In genomic region chr19:5880604-5881078, GRCh38 we compare ENCODE assay signal across 1 cellular context.
TF ChIP-seq lines count a peak whose summit lies in the region.

No MANE protein-coding gene starts in this region.

TF ChIP-seq in HepG2, 621 proteins besides CTCF, POLR2A, EP300 and RAD21 (continues in another document):
- TF ChIP-seq REPIN1 (CRISPR knock-in tag; IDR thresholded peaks at IDR 0.05; ENCODE audit: borderline replicate concordance, low read depth), result peak; percentile 54; the same call in 1 of the 2 replicates
- TF ChIP-seq IRF2 (CRISPR knock-in tag; IDR thresholded peaks at IDR 0.05), result peak; percentile 51; the same call in 1 of the 2 replicates
- peak; percentile 69; the same call in 1 of the 2 replicates for TF ChIP-seq ZNF275 (CRISPR knock-in tag; IDR thresholded peaks at IDR 0.05; ENCODE audit: borderline replicate concordance)
- TF ChIP-seq ZKSCAN8 (CRISPR knock-in tag; IDR thresholded peaks at IDR 0.05; ENCODE audit: borderline replicate concordance), result peak; percentile 78; the same call in 1 of the 2 replicates
- no peak for TF ChIP-seq ZNF224 (CRISPR knock-in tag; IDR thresholded peaks at IDR 0.05)
- TF ChIP-seq ARNT2 (CRISPR knock-in tag; IDR thresholded peaks at IDR 0.05; ENCODE audit: low read depth), result peak; percentile 71; the same call in 1 of the 2 replicates
- TF ChIP-seq PITX1 (CRISPR knock-in tag; IDR thresholded peaks at IDR 0.05), result 0 out of 2 replicates have a peak, but pooled peaks have one; percentile 25
- peak; percentile 50; the same call in 1 of the 2 replicates for TF ChIP-seq ZMYM2 (CRISPR knock-in tag; IDR thresholded peaks at IDR 0.05)
- no peak for TF ChIP-seq RBM22 (optimal IDR thresholded peaks at IDR 0.05; ENCODE audit: low read length)
- no peak for TF ChIP-seq SIX4 (CRISPR knock-in tag; IDR thresholded peaks at IDR 0.05)
- no peak for TF ChIP-seq CENPT (CRISPR knock-in tag; IDR thresholded peaks at IDR 0.05; ENCODE audit: low read depth)
- TF ChIP-seq MTERF4 (CRISPR knock-in tag; IDR thresholded peaks at IDR 0.05), result no peak
- TF ChIP-seq SP140L (CRISPR knock-in tag; IDR thresholded peaks at IDR 0.05; ENCODE audit: borderline replicate concordance), result 0 out of 2 replicates have a peak, but pooled peaks have one; percentile 41
- TF ChIP-seq NCOA2 (CRISPR knock-in tag; IDR thresholded peaks at IDR 0.05), result peak; percentile 93
- peak; percentile 46; the same call in 1 of the 2 replicates for TF ChIP-seq MYC (CRISPR knock-in tag; IDR thresholded peaks at IDR 0.05; ENCODE audit: borderline replicate concordance)
- TF ChIP-seq KAT8 (CRISPR knock-in tag; IDR thresholded peaks at IDR 0.05), result peak; percentile 57; the same call in 1 of the 2 replicates
- TF ChIP-seq ZNF761 (CRISPR knock-in tag; conservative IDR thresholded peaks at IDR 0.05), result no peak
- TF ChIP-seq MYPOP (CRISPR knock-in tag; IDR thresholded peaks at IDR 0.05), result 0 out of 2 replicates have a peak, but pooled peaks have one; percentile 46
- TF ChIP-seq ZNF747 (CRISPR knock-in tag; IDR thresholded peaks at IDR 0.05; ENCODE audit: borderline replicate concordance), result peak; percentile 72; the same call in 1 of the 2 replicates
- TF ChIP-seq POLR2G (IDR thresholded peaks at IDR 0.05; ENCODE audit: low read depth, low read length), result peak; percentile 33; the same call in 1 of the 2 replicates
- no peak for TF ChIP-seq CAMTA2 (CRISPR knock-in tag; IDR thresholded peaks at IDR 0.05; ENCODE audit: borderline replicate concordance)
- TF ChIP-seq RARA (CRISPR knock-in tag; IDR thresholded peaks at IDR 0.05), result peak; percentile 86
- TF ChIP-seq ZBTB20 (CRISPR knock-in tag; IDR thresholded peaks at IDR 0.05; ENCODE audit: borderline replicate concordance, low read depth), result no peak
- TF ChIP-seq ZNF619 (CRISPR knock-in tag; IDR thresholded peaks at IDR 0.05), result no peak
- TF ChIP-seq ZNF609 (CRISPR knock-in tag; IDR thresholded peaks at IDR 0.05; ENCODE audit: borderline replicate concordance), result peak; percentile 66; the same call in 1 of the 2 replicates
- peak; percentile 77; the same call in 1 of the 2 replicates for TF ChIP-seq NCOR1 (IDR thresholded peaks at IDR 0.05; ENCODE audit: borderline replicate concordance, low read length)
- no peak for TF ChIP-seq ZNF235 (CRISPR knock-in tag; IDR thresholded peaks at IDR 0.05; ENCODE audit: borderline replicate concordance)
- peak; percentile 28; the same call in 1 of the 2 replicates for TF ChIP-seq STAG1 (CRISPR knock-in tag; IDR thresholded peaks at IDR 0.05)
- TF ChIP-seq SMYD3 (CRISPR knock-in tag; IDR thresholded peaks at IDR 0.05), result peak; percentile 48; the same call in 1 of the 2 replicates
- peak; percentile 68 for TF ChIP-seq TFDP2 (CRISPR knock-in tag; IDR thresholded peaks at IDR 0.05)
- TF ChIP-seq ZEB1 (IDR thresholded peaks at IDR 0.05; ENCODE audit: insufficient replicate concordance, low read depth), result peak; percentile 56
- peak; percentile 88 for TF ChIP-seq TEAD3 (CRISPR knock-in tag; optimal IDR thresholded peaks at IDR 0.05; ENCODE audit: borderline replicate concordance)
- TF ChIP-seq ZNF557 (CRISPR knock-in tag; IDR thresholded peaks at IDR 0.05), result peak; percentile 35; the same call in 1 of the 2 replicates
- TF ChIP-seq KDM4B (CRISPR knock-in tag; IDR thresholded peaks at IDR 0.05), result no peak
- no peak for TF ChIP-seq ZNF7 (CRISPR knock-in tag; IDR thresholded peaks at IDR 0.05)
- TF ChIP-seq XRCC5 (optimal IDR thresholded peaks at IDR 0.05; ENCODE audit: low read length), result peak; percentile 54
- peak; percentile 40; the same call in 1 of the 2 replicates for TF ChIP-seq ESRRA (CRISPR knock-in tag; IDR thresholded peaks at IDR 0.05; ENCODE audit: low read depth)
- TF ChIP-seq ZFP37 (CRISPR knock-in tag; IDR thresholded peaks at IDR 0.05; ENCODE audit: borderline replicate concordance), result peak; percentile 46; the same call in 1 of the 2 replicates
- no peak for TF ChIP-seq NPAS2 (CRISPR knock-in tag; IDR thresholded peaks at IDR 0.05; ENCODE audit: borderline replicate concordance)
- TF ChIP-seq ARID5B (CRISPR knock-in tag; IDR thresholded peaks at IDR 0.05), result peak; percentile 92
- TF ChIP-seq KDM2A (CRISPR knock-in tag; IDR thresholded peaks at IDR 0.05; ENCODE audit: borderline replicate concordance, low read depth), result peak; percentile 46; the same call in 1 of the 2 replicates
- peak; percentile 65; the same call in 1 of the 2 replicates for TF ChIP-seq ZNF558 (CRISPR knock-in tag; IDR thresholded peaks at IDR 0.05; ENCODE audit: borderline replicate concordance)
- TF ChIP-seq ZMAT3 (CRISPR knock-in tag; conservative IDR thresholded peaks at IDR 0.05), result peak; percentile 66; the same call in 1 of the 2 replicates
- TF ChIP-seq ZFX (CRISPR knock-in tag; IDR thresholded peaks at IDR 0.05; ENCODE audit: low read depth), result peak; percentile 25; the same call in 1 of the 2 replicates
- TF ChIP-seq USF2 (IDR thresholded peaks at IDR 0.05; ENCODE audit: low read depth, low read length), result no peak
- TF ChIP-seq USF2 (CRISPR knock-in tag; IDR thresholded peaks at IDR 0.05; ENCODE audit: borderline replicate concordance), result no peak
- TF ChIP-seq MIER3 (CRISPR knock-in tag; IDR thresholded peaks at IDR 0.05; ENCODE audit: borderline replicate concordance), result peak; percentile 63; the same call in 1 of the 2 replicates
